In genomic region chr2:64766841-64767669, GRCh38 we compare ENCODE assay signal across 8 cellular contexts.
DNase-seq lines count a peak whose midpoint lies in the region; ATAC-seq, FAIRE-seq and TF ChIP-seq lines count a peak whose summit lies in the region.

No MANE protein-coding gene starts in this region.

- TF ChIP-seq CTCF in AG09309 (IDR thresholded peaks at IDR 0.05; ENCODE audit: control insufficient read depth, insufficient read depth, low read depth, low read length, missing control alignments) = no peak
- no peak for TF ChIP-seq CTCF in bronchial epithelial cell (IDR thresholded peaks at IDR 0.05; ENCODE audit: insufficient read depth, low read length, severe bottlenecking)
- no peak for TF ChIP-seq CTCF in liver (IDR thresholded peaks at IDR 0.05; ENCODE audit: low read depth, low read length, missing input control)

- WGBS in liver = under 1% methylated on average over 13 of the region's 13 CpGs

- H3K27me3 ChIP-seq in bronchial epithelial cell (ENCODE audit: control insufficient read depth, insufficient read depth, low read length) = no peaks in the 10 kb centered on the region
- no peaks in the 10 kb centered on the region for H3K27me3 ChIP-seq in liver (ENCODE audit: control insufficient read depth in 4 of 4, insufficient read depth in 4 of 4, low read length in 3 of 4)

- no peaks in the 10 kb centered on the region for H3K9me3 ChIP-seq in liver (ENCODE audit: control insufficient read depth in 4 of 4, low read length in 3 of 4)

- peak overlapping the region; percentile 91 to 96 for H3K27ac ChIP-seq in liver (ENCODE audit: low read depth in 1 of 2, low read length in 2 of 2)

- no peak for TF ChIP-seq RAD21 in liver (IDR thresholded peaks at IDR 0.05)

- H3K9ac ChIP-seq in liver (ENCODE audit: low read depth in 1 of 2, low read length in 2 of 2) = peak overlapping the region; percentile 69 to 99

- H3K36me3 ChIP-seq in bronchial epithelial cell (ENCODE audit: control insufficient read depth, insufficient read depth, low read length) = no peaks in the 10 kb centered on the region
- H3K36me3 ChIP-seq in liver (ENCODE audit: control insufficient read depth in 4 of 4, insufficient read depth in 3 of 4, low read depth in 1 of 4, low read length in 3 of 4) = no peaks in the 10 kb centered on the region

- H3K4me3 ChIP-seq in AG09309 (ENCODE audit: control insufficient read depth, low read depth, low read length) (peak overlapping the region; percentile 53), bronchial epithelial cell (ENCODE audit: low read depth, low read length) (peak overlapping the region; percentile 55), liver (ENCODE audit: low read depth in 1 of 3, low read length in 3 of 3) (peak overlapping the region; percentile 75 to 81 (median 80))

- no peak for FAIRE-seq in bronchial epithelial cell (lab: Jason Lieb, UNC)

- H3K4me1 ChIP-seq in liver (ENCODE audit: control insufficient read depth in 4 of 4, insufficient read depth in 4 of 4, low read length in 3 of 4) = peaks cover 0 to 10% (median 3%) of the 10 kb centered on the region in 4 donors

- DNase-seq in AG09309 (ENCODE audit: low read depth) (no peak), NCI-H1417 (lab: John Stamatoyannopoulos, UW) (peak; percentile 61 to 94 (median 75)), bronchial epithelial cell (ENCODE audit: low read depth) (peak; percentile 18), superior temporal gyrus (ENCODE audit: extremely low spot score) (peak; percentile 89), NCI-H2196 (lab: John Stamatoyannopoulos, UW; ENCODE audit: unreplicated experiment) (no peak)
- no peak for DNase-seq in activated CD4-positive, alpha-beta T cell treated with anti-CD3 and anti-CD28 coated beads for 48 hours

- peak; percentile 37 for ATAC-seq in GM18870 (IDR thresholded peaks at IDR 0.05; ENCODE audit: unreplicated experiment)

TF ChIP-seq in liver, 16 proteins besides CTCF, POLR2A, EP300 and RAD21:
- TF ChIP-seq FOXA2 (IDR thresholded peaks at IDR 0.05) (no peak), RXRA (IDR thresholded peaks at IDR 0.05) (no peak), EGR1 (IDR thresholded peaks at IDR 0.05; ENCODE audit: low read depth in 2 of 2) (no peak), HNF4A (conservative IDR thresholded peaks at IDR 0.05) (no peak), ATF3 (IDR thresholded peaks at IDR 0.05) (no peak), YY1 (IDR thresholded peaks at IDR 0.05) (peak; percentile 37)

Comparison
In these comparisons a context has a peak if more than half of its experiments do, and no peak if none do; other contexts are left out.
1. DNase-seq: peak in NCI-H1417 (3 of 3), bronchial epithelial cell (single experiment) and superior temporal gyrus (single experiment); none in AG09309 (single experiment), activated CD4-positive, alpha-beta T cell treated with anti-CD3 and anti-CD28 coated beads for 48 hours (single experiment) and NCI-H2196 (single experiment).
2. Peak in every context shown above with its lines, with median percentiles within 50 percentile points of each other: H3K4me3 ChIP-seq.